In the genomic region with DNA sequence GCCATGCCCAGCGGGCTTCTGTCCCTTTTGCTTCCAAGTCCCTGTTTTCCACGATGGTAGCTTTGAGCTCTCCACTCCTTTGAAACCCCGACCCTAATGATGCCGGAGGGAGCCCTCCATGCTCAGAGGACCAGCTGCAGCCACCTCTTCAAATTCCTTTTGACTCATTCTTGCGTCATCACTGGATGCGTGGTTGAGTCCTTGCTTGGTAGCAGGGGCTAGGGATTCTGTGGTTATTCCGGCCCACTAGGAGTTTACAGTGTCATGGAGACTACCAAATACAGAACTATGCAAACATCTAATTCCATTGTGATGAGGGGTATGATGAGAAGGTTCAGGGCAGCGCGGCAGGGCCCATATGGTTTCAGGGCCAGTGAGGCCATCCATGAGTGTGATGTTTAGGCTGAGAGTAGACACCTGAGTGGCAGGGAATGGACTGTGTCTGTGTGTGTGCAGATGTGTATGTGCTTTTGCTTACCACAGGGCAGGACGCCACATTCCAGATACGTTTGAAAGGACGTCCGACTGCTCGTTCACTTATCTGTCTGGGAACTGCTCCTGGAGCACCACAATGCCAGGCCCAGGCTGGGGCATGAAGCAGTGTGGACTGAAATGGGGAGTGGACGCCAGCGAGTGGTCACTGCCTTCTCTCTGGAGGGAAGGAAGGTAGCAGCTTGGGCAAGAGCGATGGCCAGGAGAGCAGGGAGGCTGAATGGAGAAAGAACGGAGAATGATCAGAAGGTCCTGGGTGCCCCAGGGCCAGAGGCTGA, we compare ENCODE assay signal across 8 cellular contexts. TPM values are rescaled to one million over a fixed set of nuclear protein-coding genes. Genes with fewer than 3 reads are reported as not detected.
A peak's percentile ranks its signal among the peaks of the same experiment; 100 is the strongest.
DNase-seq lines count a peak whose midpoint lies in the region; ATAC-seq, FAIRE-seq and TF ChIP-seq lines count a peak whose summit lies in the region.
"Had no signal": no experiment of that assay in that cellular context is flagged by ENCODE, and none has a peak within 500 bp of the region (broad histone marks: within the 10 kb centered on the region; RNA-seq: fewer than 3 reads in every experiment).

No MANE protein-coding gene starts in this region.

- ATAC-seq in K562 (no peak), upper lobe of left lung (ENCODE audit: low FRiP score in 2 of 2) (peak; percentile 59 to 85), GM21619 (IDR thresholded peaks at IDR 0.05; ENCODE audit: unreplicated experiment) (no peak)

- H2AFZ ChIP-seq in K562 (ENCODE audit: low read depth, low read length) (no peak overlapping the region), keratinocyte (ENCODE audit: control insufficient read depth, low read length) (peak overlapping the region; percentile 50)

- TF ChIP-seq POLR2A in K562 (conservative IDR thresholded peaks at IDR 0.05) (no peak), upper lobe of left lung (IDR thresholded peaks at IDR 0.05) (no peak), tibial nerve (IDR thresholded peaks at IDR 0.05) (no peak)

- TF ChIP-seq CTCF in K562 (IDR thresholded peaks at IDR 0.05 in 2 of 3, conservative IDR thresholded peaks at IDR 0.05 in 1 of 3; ENCODE audit: insufficient read depth in 2 of 3, low read depth in 1 of 3, low read length in 3 of 3): no peak
- TF ChIP-seq CTCF in keratinocyte (optimal IDR thresholded peaks at IDR 0.05 in 1 of 3, IDR thresholded peaks at IDR 0.05 in 1 of 3, conservative IDR thresholded peaks at IDR 0.05 in 1 of 3; ENCODE audit: extremely low read depth in 1 of 3, insufficient read depth in 2 of 3, low read length in 3 of 3): no peak
- no peak for TF ChIP-seq CTCF in upper lobe of left lung (IDR thresholded peaks at IDR 0.05)
- TF ChIP-seq CTCF in tibial nerve (IDR thresholded peaks at IDR 0.05): no peak

- DNase-seq in HS-27A (ENCODE audit: low read depth) (peak; percentile 98), K562 (ENCODE audit: extremely low read depth in 1 of 4, low spot score in 3 of 4) (no peak), keratinocyte (ENCODE audit: low read depth, low spot score) (peak; percentile 92), upper lobe of left lung (peak in 1 of 2 donors; percentile 46), NCI-H2107 (lab: John Stamatoyannopoulos, UW) (no peak), tibial nerve (ENCODE audit: low spot score in 2 of 2) (no peak)
- DNase-seq: T-helper 9 cell had no signal

- H3K79me2 ChIP-seq in K562 (ENCODE audit: control insufficient read depth, insufficient read depth, low read length): no peaks in the 10 kb centered on the region
- H3K79me2 ChIP-seq in keratinocyte (ENCODE audit: control insufficient read depth, insufficient read depth, low read length): no peaks in the 10 kb centered on the region

- POLR2A ChIA-PET in K562 (lab: Yijun Ruan, JAX): interaction anchor here (0.6 to 1.1 kb wide), 3 partner anchors 13 to 33 kb away, joined by 3 to 6 read pairs (median 4); no protein-coding TSS in a partner anchor

- H3K27me3 ChIP-seq in K562 (ENCODE audit: control insufficient read depth in 2 of 2, insufficient read depth in 2 of 2, low read length in 2 of 2): peaks cover 54 to 72% of the 10 kb centered on the region in 2 experiments
- H3K27me3 ChIP-seq in keratinocyte (ENCODE audit: control insufficient read depth, extremely low read depth, insufficient read depth, low read length): no peaks in the 10 kb centered on the region
- no peaks in the 10 kb centered on the region for H3K27me3 ChIP-seq in upper lobe of left lung
- H3K27me3 ChIP-seq in tibial nerve: no peaks in the 10 kb centered on the region

- H3K4me1 ChIP-seq in K562 (replicated peaks in 1 of 2; ENCODE audit: control insufficient read depth in 2 of 2, insufficient read depth in 2 of 2, low read length in 2 of 2) (peaks cover 3 to 8% of the 10 kb centered on the region in 2 experiments; a peak in 2 of 5 replicates), keratinocyte (ENCODE audit: control insufficient read depth, extremely low read depth, insufficient read depth, low read length) (peaks cover 41% of the 10 kb centered on the region), upper lobe of left lung (peaks cover 0 to 16% (median 12%) of the 10 kb centered on the region in 4 donors), tibial nerve (peaks cover 0 to 9% (median 0%) of the 10 kb centered on the region in 4 donors)

- 4% methylated on average over 18 of the region's 18 CpGs for WGBS in K562 (ENCODE audit: insufficient coverage, low coverage, missing lambda C conversion rate)
- 79 to 87% methylated on average over 18 of the region's 18 CpGs for WGBS in upper lobe of left lung, 2 donors
- WGBS in tibial nerve, 2 donors: 74 to 78% methylated on average over 18 of the region's 18 CpGs

- in situ Hi-C loops in K562 (cut with MboI): no loop called here

- BruUV-seq in K562 (replicated peaks; lab: Mats Ljungman, UMichigan): no TSS peak

- intact Hi-C loops in K562 (cut with micrococcal nuclease): no loop called here

- H3K36me3 ChIP-seq in K562 (ENCODE audit: control insufficient read depth, insufficient read depth, low read length) (no peaks in the 10 kb centered on the region), keratinocyte (ENCODE audit: control insufficient read depth in 2 of 2, extremely low read depth in 1 of 2, insufficient read depth in 2 of 2, low read length in 2 of 2) (no peaks in the 10 kb centered on the region), upper lobe of left lung (no peaks in the 10 kb centered on the region), tibial nerve (no peaks in the 10 kb centered on the region)

- CTCF ChIA-PET in K562 (lab: Yijun Ruan, JAX; ENCODE audit: low intra/inter-chr PET ratio): no interaction called here

- H4K20me1 ChIP-seq in K562 (replicated peaks; ENCODE audit: control insufficient read depth, insufficient read depth, low read length): peaks cover 15% of the 10 kb centered on the region
- H4K20me1 ChIP-seq in keratinocyte (ENCODE audit: control insufficient read depth, extremely low read depth, insufficient read depth, low read length): no peaks in the 10 kb centered on the region

- TF ChIP-seq EP300 in K562 (IDR thresholded peaks at IDR 0.05; ENCODE audit: low read length) (no peak), upper lobe of left lung (IDR thresholded peaks at IDR 0.05) (no peak), tibial nerve (IDR thresholded peaks at IDR 0.05) (no peak)

- H3K27ac ChIP-seq in K562 (ENCODE audit: extremely low read depth, low read depth, low read length) (no peak overlapping the region), keratinocyte (ENCODE audit: control insufficient read depth, insufficient read depth, low read length) (peak overlapping the region; percentile 74), upper lobe of left lung (peak overlapping the region in 2 of 4 donors; percentile 62 to 73), tibial nerve (no peak overlapping the region)

- 0 out of 2 replicates have a peak, but pooled peaks cover 5% of the 10 kb centered on the region for H3K9me3 ChIP-seq in K562 (replicated peaks; ENCODE audit: control insufficient read depth, insufficient read depth, low read depth, low read length)
- H3K9me3 ChIP-seq in keratinocyte (ENCODE audit: control insufficient read depth, low read depth, low read length): no peaks in the 10 kb centered on the region
- no peaks in the 10 kb centered on the region for H3K9me3 ChIP-seq in upper lobe of left lung
- H3K9me3 ChIP-seq in tibial nerve: no peaks in the 10 kb centered on the region

- dilution Hi-C loops in keratinocyte (cut with MboI; ENCODE audit: extremely low pct_ligation_motif_present, low sequenced_read_pairs): no loop called here

- no peak for FAIRE-seq in K562 (lab: Jason Lieb, UNC)
- peak; percentile 96 for FAIRE-seq in keratinocyte (lab: Jason Lieb, UNC)

- H3K4me3 ChIP-seq in K562: no peak overlapping the region
- H3K4me3 ChIP-seq in keratinocyte (ENCODE audit: control insufficient read depth in 2 of 3, extremely low read depth in 1 of 3, insufficient read depth in 2 of 3, low read depth in 1 of 3, low read length in 3 of 3): no peak overlapping the region
- H3K4me3 ChIP-seq in upper lobe of left lung: no peak overlapping the region
- H3K4me3 ChIP-seq in tibial nerve: no peak overlapping the region

- TF ChIP-seq RAD21 in K562 (CRISPR knock-in tag; conservative IDR thresholded peaks at IDR 0.05 in 1 of 2, IDR thresholded peaks at IDR 0.05 in 1 of 2): no peak

- no peaks in the 10 kb centered on the region for H3K9me1 ChIP-seq in K562 (ENCODE audit: control insufficient read depth, insufficient read depth, low read length)
- no peaks in the 10 kb centered on the region for H3K9me1 ChIP-seq in keratinocyte (ENCODE audit: control insufficient read depth, extremely low read depth, insufficient read depth, low read length)

- no peak overlapping the region for H3K9ac ChIP-seq in K562 (ENCODE audit: insufficient read depth in 1 of 2, low read depth in 2 of 2, low read length in 2 of 2)
- H3K9ac ChIP-seq in keratinocyte (ENCODE audit: control insufficient read depth, extremely low read depth, insufficient read depth, low read length): peak overlapping the region; percentile 60

- H3K4me2 ChIP-seq in K562 (ENCODE audit: insufficient read depth, low read length): no peak overlapping the region
- H3K4me2 ChIP-seq in keratinocyte (ENCODE audit: control insufficient read depth, extremely low read depth, insufficient read depth, low read depth, low read length): peak overlapping the region; percentile 57

RNA-seq across cellular contexts. Expression of gene ZBTB21, which starts 30.4 kb away (rescaled TPM):
- total RNA-seq in K562 (2011; cell fraction: chromatin; rRNA removed; ENCODE audit: low replicate concordance): 6.9 and 28.9 TPM in 2 replicates
- 8.2 and 9.7 TPM in 2 replicates for total RNA-seq in K562 (2011; cell fraction: nucleolus; rRNA removed)
- 12.2 and 13.4 TPM in 2 replicates for total RNA-seq in K562 (2011; cell fraction: nucleoplasm; rRNA removed)
- total RNA-seq in K562 (2014; rRNA removed) (7.4 and 8.6 TPM in 2 replicates), K562 (2014; rRNA removed; fragmentation: Illumina TruSeq; extraction: Trizol) (10.7 and 10.8 TPM in 2 replicates), K562 (2015; rRNA removed; fragmentation: Illumina TruSeq; extraction: Trizol) (10.4 and 10.7 TPM in 2 replicates), K562 (2021) (15.2 and 16.2 TPM in 2 replicates), upper lobe of left lung (10 to 100 TPM; 12.4 to 28.3 (median 16.7) TPM), tibial nerve (10 to 100 TPM in 2 of 4 donors, 1 to 10 TPM in 2; 9.4 to 13.8 (median 10.6) TPM)
- polyA plus RNA-seq in K562 (2011; rRNA removed) (8.7 and 10.7 TPM in 2 replicates), K562 (2014; fragmentation: Illumina TruSeq; extraction: Trizol) (8.4 and 11.4 TPM in 2 replicates), K562 (2014; fragmentation: Nextera tagmentation; extraction: Ambion mirVana) (1 to 10 TPM; 2.2 to 2.6 TPM), K562 (2014; rRNA removed) (3.8 and 5.6 TPM in 2 replicates), keratinocyte (9.5 to 12.2 TPM (median 10.3 TPM) in 3 replicates)
- 4.6 and 5.2 TPM in 2 replicates for polyA plus RNA-seq in K562 (2011; cell fraction: cytosol; rRNA removed)
- polyA plus RNA-seq in K562 (2011; cell fraction: nucleus; rRNA removed): 19.4 and 20.3 TPM in 2 replicates
- polyA plus RNA-seq in K562 (2012): 5.3 and 6.4 TPM in 2 replicates
- polyA minus RNA-seq in K562 (2011; rRNA and poly(A)+ RNA removed): 11.7 and 16.7 TPM in 2 replicates
- polyA minus RNA-seq in K562 (2011; cell fraction: cytosol; rRNA and poly(A)+ RNA removed): 8.9 and 15.2 TPM in 2 replicates
- polyA minus RNA-seq in K562 (2011; cell fraction: nucleus; rRNA and poly(A)+ RNA removed): 9.0 and 19.4 TPM in 2 replicates
- polyA plus RNA-seq in keratinocyte (2011; ENCODE audit: low read depth): 11.1 TPM
- 4.8 and 8.0 TPM in 2 replicates for polyA plus RNA-seq in keratinocyte (2011; cell fraction: cytosol; rRNA removed)
- 17.5 and 20.6 TPM in 2 replicates for polyA plus RNA-seq in keratinocyte (2011; cell fraction: nucleus; rRNA removed)
- polyA plus RNA-seq in keratinocyte (2012; ENCODE audit: low replicate concordance): 7.3 and 14.0 TPM in 2 replicates
- polyA minus RNA-seq in keratinocyte: 15.5 to 28.0 TPM (median 22.1 TPM) in 3 replicates
- polyA minus RNA-seq in keratinocyte (2011; cell fraction: cytosol; rRNA and poly(A)+ RNA removed): 6.7 TPM
- 16.7 and 23.7 TPM in 2 replicates for polyA minus RNA-seq in keratinocyte (2011; cell fraction: nucleus; rRNA and poly(A)+ RNA removed)

RNA-seq across cellular contexts. Expression of gene UMODL1, which starts 30.5 kb away (rescaled TPM):
- total RNA-seq in K562 (2011; cell fraction: chromatin; rRNA removed; ENCODE audit: low replicate concordance): not detected in 2 replicates
- not detected in 2 replicates for total RNA-seq in K562 (2011; cell fraction: nucleolus; rRNA removed)
- total RNA-seq in K562 (2011; cell fraction: nucleoplasm; rRNA removed): not detected in 2 replicates
- total RNA-seq in K562 (2014; rRNA removed) (not detected in 2 replicates), K562 (2014; rRNA removed; fragmentation: Illumina TruSeq; extraction: Trizol) (not detected in 2 replicates), K562 (2015; rRNA removed; fragmentation: Illumina TruSeq; extraction: Trizol) (not detected in 2 replicates), K562 (2021) (not detected in 2 replicates), upper lobe of left lung (1 to 10 TPM in 2 of 6 donors, under 1 TPM in 3, not detected in 1; 0.07 to 6.3 (median 0.59) TPM), tibial nerve (not detected)
- polyA plus RNA-seq in K562 (2011; rRNA removed) (not detected in 2 replicates), K562 (2014; fragmentation: Illumina TruSeq; extraction: Trizol) (not detected in 2 replicates), K562 (2014; fragmentation: Nextera tagmentation; extraction: Ambion mirVana) (not detected), K562 (2014; rRNA removed) (not detected in 2 replicates), keratinocyte (0.03 TPM in 1 of 3 replicates, not detected in the others)
- not detected in 2 replicates for polyA plus RNA-seq in K562 (2011; cell fraction: cytosol; rRNA removed)
- not detected in 2 replicates for polyA plus RNA-seq in K562 (2011; cell fraction: nucleus; rRNA removed)
- not detected in 2 replicates for polyA plus RNA-seq in K562 (2012)
- polyA minus RNA-seq in K562 (2011; rRNA and poly(A)+ RNA removed): not detected in 2 replicates
- not detected in 2 replicates for polyA minus RNA-seq in K562 (2011; cell fraction: cytosol; rRNA and poly(A)+ RNA removed)
- polyA minus RNA-seq in K562 (2011; cell fraction: nucleus; rRNA and poly(A)+ RNA removed): not detected in 2 replicates
- not detected for polyA plus RNA-seq in keratinocyte (2011; ENCODE audit: low read depth)
- polyA plus RNA-seq in keratinocyte (2011; cell fraction: cytosol; rRNA removed): not detected in 2 replicates
- polyA plus RNA-seq in keratinocyte (2011; cell fraction: nucleus; rRNA removed): not detected in 2 replicates
- not detected in 2 replicates for polyA plus RNA-seq in keratinocyte (2012; ENCODE audit: low replicate concordance)
- not detected in 3 replicates for polyA minus RNA-seq in keratinocyte
- polyA minus RNA-seq in keratinocyte (2011; cell fraction: cytosol; rRNA and poly(A)+ RNA removed): not detected
- polyA minus RNA-seq in keratinocyte (2011; cell fraction: nucleus; rRNA and poly(A)+ RNA removed): not detected in 2 replicates

Comparison
In these comparisons a context has a peak if more than half of its experiments do, and no peak if none do; other contexts are left out.
1. DNase-seq: peak in HS-27A (single experiment) and keratinocyte (single experiment); none in K562 (0 of 4), NCI-H2107 (single experiment) and tibial nerve (0 of 2).
2. ATAC-seq: peak in upper lobe of left lung (2 of 2); none in K562 (single experiment) and GM21619 (single experiment).